ENCODE assay signal across 1 cellular context in the genomic region with DNA sequence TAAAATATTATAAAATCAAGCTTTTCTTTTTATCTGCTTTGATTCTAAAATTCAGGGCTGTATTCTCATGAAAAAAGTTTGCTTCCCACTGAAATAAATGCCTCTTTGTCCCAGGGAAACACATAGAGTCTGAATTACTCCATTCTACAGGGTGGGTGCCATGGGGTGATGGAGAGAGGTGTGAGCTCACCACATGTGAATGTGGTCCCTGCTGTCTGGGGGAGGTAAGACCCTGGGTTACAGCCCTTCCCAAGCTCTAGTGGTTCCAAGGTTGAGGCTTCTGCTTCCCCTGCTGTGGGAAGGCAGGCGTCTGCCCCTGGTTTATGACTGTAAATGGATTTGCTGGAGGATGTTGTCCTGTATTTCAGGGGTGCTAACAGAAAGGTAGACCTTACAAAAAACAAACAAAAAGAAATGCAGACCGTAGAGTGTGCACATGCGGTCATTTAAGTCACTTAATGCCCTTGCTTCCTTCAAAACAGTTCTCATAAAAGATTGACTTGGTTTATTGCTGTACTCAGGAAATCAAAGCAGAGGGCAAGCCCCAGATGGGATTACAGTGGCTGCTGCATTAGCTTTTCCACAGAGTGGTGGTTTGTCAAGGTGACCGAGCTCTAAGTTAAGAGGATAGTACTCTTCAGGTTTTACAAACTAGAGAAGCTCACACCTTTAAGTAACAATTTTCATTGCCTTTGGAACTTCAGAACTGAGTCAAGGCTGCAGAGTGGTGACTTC.
TF ChIP-seq lines count a peak whose summit lies in the region.

No MANE protein-coding gene starts in this region.

TF ChIP-seq in GM23338, 12 proteins besides CTCF, POLR2A, EP300 and RAD21 (continued from another document):
- TF ChIP-seq, protein P1, sequence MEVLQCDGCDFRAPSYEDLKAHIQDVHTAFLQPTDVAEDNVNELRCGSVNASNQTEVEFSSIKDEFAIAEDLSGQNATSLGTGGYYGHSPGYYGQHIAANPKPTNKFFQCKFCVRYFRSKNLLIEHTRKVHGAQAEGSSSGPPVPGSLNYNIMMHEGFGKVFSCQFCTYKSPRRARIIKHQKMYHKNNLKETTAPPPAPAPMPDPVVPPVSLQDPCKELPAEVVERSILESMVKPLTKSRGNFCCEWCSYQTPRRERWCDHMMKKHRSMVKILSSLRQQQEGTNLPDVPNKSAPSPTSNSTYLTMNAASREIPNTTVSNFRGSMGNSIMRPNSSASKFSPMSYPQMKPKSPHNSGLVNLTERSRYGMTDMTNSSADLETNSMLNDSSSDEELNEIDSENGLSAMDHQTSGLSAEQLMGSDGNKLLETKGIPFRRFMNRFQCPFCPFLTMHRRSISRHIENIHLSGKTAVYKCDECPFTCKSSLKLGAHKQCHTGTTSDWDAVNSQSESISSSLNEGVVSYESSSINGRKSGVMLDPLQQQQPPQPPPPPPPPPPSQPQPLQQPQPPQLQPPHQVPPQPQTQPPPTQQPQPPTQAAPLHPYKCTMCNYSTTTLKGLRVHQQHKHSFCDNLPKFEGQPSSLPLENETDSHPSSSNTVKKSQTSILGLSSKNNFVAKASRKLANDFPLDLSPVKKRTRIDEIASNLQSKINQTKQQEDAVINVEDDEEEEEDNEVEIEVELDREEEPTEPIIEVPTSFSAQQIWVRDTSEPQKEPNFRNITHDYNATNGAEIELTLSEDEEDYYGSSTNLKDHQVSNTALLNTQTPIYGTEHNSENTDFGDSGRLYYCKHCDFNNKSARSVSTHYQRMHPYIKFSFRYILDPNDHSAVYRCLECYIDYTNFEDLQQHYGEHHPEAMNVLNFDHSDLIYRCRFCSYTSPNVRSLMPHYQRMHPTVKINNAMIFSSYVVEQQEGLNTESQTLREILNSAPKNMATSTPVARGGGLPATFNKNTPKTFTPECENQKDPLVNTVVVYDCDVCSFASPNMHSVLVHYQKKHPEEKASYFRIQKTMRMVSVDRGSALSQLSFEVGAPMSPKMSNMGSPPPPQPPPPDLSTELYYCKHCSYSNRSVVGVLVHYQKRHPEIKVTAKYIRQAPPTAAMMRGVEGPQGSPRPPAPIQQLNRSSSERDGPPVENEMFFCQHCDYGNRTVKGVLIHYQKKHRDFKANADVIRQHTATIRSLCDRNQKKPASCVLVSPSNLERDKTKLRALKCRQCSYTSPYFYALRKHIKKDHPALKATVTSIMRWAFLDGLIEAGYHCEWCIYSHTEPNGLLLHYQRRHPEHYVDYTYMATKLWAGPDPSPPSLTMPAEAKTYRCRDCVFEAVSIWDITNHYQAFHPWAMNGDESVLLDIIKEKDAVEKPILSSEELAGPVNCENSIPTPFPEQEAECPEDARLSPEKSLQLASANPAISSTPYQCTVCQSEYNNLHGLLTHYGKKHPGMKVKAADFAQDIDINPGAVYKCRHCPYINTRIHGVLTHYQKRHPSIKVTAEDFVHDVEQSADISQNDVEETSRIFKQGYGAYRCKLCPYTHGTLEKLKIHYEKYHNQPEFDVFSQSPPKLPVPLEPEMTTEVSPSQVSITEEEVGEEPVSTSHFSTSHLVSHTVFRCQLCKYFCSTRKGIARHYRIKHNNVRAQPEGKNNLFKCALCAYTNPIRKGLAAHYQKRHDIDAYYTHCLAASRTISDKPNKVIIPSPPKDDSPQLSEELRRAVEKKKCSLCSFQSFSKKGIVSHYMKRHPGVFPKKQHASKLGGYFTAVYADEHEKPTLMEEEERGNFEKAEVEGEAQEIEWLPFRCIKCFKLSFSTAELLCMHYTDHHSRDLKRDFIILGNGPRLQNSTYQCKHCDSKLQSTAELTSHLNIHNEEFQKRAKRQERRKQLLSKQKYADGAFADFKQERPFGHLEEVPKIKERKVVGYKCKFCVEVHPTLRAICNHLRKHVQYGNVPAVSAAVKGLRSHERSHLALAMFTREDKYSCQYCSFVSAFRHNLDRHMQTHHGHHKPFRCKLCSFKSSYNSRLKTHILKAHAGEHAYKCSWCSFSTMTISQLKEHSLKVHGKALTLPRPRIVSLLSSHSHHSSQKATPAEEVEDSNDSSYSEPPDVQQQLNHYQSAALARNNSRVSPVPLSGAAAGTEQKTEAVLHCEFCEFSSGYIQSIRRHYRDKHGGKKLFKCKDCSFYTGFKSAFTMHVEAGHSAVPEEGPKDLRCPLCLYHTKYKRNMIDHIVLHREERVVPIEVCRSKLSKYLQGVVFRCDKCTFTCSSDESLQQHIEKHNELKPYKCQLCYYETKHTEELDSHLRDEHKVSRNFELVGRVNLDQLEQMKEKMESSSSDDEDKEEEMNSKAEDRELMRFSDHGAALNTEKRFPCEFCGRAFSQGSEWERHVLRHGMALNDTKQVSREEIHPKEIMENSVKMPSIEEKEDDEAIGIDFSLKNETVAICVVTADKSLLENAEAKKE (CRISPR knock-in tag; IDR thresholded peaks at IDR 0.05): no peak
- TF ChIP-seq EZH2phosphoT487 (IDR thresholded peaks at IDR 0.05; ENCODE audit: unreplicated experiment) (no peak), ETS1 (IDR thresholded peaks at IDR 0.05) (no peak), CREB1 (CRISPR knock-in tag; IDR thresholded peaks at IDR 0.05; ENCODE audit: low read depth) (no peak)
